1 cellular context compared by ENCODE assay signal in the genomic region with DNA sequence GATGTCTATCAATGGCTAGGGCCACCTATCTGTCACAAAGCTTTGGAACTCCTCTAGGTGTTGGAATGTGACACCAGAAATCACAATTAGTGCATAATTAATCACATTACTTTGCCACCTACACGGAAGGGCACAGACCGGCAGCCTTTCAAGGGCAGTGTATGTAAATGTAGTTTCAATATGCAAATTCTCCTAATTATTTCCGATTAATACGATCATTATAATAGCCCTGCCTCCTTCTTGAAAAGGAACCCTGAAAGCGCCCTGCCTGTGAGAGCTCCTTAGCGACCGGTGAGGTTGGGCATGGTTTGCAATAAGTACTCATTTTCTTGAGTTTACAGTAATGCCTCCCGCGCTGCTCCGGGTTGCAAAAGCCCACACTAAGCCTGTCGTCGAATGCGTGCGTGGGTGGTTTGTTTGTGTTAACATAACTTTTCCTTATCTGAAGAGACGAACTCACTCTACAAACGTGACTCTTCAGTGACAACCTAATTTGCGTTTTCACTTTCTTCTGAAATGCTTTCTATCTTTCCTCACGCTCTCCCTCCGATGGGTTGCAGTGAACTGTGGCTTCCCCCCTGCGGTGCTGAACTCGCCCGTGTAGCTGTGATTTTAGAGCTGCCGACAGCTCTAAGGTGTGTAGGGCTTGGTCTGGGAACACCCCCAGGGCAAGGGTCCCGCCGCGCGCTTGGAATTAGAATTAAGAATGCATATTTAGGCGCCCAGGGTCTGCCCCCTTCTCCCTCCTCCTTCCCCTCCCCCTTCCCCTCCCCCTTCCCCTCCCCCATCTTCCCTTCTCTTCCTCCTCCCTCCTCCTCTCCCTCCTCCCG.
A peak's percentile ranks its signal among the peaks of the same experiment; 100 is the strongest.
TF ChIP-seq lines count a peak whose summit lies in the region.

No MANE protein-coding gene starts in this region.

TF ChIP-seq in K562, 482 proteins besides CTCF, POLR2A, EP300 and RAD21 (continued from another document and continues in another):
- TF ChIP-seq, protein P1, sequence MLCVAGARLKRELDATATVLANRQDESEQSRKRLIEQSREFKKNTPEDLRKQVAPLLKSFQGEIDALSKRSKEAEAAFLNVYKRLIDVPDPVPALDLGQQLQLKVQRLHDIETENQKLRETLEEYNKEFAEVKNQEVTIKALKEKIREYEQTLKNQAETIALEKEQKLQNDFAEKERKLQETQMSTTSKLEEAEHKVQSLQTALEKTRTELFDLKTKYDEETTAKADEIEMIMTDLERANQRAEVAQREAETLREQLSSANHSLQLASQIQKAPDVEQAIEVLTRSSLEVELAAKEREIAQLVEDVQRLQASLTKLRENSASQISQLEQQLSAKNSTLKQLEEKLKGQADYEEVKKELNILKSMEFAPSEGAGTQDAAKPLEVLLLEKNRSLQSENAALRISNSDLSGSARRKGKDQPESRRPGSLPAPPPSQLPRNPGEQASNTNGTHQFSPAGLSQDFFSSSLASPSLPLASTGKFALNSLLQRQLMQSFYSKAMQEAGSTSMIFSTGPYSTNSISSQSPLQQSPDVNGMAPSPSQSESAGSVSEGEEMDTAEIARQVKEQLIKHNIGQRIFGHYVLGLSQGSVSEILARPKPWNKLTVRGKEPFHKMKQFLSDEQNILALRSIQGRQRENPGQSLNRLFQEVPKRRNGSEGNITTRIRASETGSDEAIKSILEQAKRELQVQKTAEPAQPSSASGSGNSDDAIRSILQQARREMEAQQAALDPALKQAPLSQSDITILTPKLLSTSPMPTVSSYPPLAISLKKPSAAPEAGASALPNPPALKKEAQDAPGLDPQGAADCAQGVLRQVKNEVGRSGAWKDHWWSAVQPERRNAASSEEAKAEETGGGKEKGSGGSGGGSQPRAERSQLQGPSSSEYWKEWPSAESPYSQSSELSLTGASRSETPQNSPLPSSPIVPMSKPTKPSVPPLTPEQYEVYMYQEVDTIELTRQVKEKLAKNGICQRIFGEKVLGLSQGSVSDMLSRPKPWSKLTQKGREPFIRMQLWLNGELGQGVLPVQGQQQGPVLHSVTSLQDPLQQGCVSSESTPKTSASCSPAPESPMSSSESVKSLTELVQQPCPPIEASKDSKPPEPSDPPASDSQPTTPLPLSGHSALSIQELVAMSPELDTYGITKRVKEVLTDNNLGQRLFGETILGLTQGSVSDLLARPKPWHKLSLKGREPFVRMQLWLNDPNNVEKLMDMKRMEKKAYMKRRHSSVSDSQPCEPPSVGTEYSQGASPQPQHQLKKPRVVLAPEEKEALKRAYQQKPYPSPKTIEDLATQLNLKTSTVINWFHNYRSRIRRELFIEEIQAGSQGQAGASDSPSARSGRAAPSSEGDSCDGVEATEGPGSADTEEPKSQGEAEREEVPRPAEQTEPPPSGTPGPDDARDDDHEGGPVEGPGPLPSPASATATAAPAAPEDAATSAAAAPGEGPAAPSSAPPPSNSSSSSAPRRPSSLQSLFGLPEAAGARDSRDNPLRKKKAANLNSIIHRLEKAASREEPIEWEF (CRISPR knock-in tag; IDR thresholded peaks at IDR 0.05), result no peak
- TF ChIP-seq, protein P2, sequence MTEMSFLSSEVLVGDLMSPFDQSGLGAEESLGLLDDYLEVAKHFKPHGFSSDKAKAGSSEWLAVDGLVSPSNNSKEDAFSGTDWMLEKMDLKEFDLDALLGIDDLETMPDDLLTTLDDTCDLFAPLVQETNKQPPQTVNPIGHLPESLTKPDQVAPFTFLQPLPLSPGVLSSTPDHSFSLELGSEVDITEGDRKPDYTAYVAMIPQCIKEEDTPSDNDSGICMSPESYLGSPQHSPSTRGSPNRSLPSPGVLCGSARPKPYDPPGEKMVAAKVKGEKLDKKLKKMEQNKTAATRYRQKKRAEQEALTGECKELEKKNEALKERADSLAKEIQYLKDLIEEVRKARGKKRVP (CRISPR knock-in tag; IDR thresholded peaks at IDR 0.05), result no peak
- TF ChIP-seq, protein P3, sequence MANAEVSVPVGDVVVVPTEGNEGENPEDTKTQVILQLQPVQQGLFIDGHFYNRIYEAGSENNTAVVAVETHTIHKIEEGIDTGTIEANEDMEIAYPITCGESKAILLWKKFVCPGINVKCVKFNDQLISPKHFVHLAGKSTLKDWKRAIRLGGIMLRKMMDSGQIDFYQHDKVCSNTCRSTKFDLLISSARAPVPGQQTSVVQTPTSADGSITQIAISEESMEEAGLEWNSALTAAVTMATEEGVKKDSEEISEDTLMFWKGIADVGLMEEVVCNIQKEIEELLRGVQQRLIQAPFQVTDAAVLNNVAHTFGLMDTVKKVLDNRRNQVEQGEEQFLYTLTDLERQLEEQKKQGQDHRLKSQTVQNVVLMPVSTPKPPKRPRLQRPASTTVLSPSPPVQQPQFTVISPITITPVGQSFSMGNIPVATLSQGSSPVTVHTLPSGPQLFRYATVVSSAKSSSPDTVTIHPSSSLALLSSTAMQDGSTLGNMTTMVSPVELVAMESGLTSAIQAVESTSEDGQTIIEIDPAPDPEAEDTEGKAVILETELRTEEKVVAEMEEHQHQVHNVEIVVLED (CRISPR knock-in tag; IDR thresholded peaks at IDR 0.05), result no peak
- TF ChIP-seq RUNX1 (IDR thresholded peaks at IDR 0.05; ENCODE audit: low read depth) (no peak), FOXJ3 (CRISPR knock-in tag; IDR thresholded peaks at IDR 0.05) (no peak), SAFB (IDR thresholded peaks at IDR 0.05; ENCODE audit: borderline replicate concordance, low read depth, low read length) (no peak), ZNF77 (CRISPR knock-in tag; IDR thresholded peaks at IDR 0.05) (no peak), PHTF2 (CRISPR knock-in tag; IDR thresholded peaks at IDR 0.05) (no peak), SLC30A9 (CRISPR knock-in tag; IDR thresholded peaks at IDR 0.05) (no peak), ZNF717 (CRISPR knock-in tag; IDR thresholded peaks at IDR 0.05) (no peak), RNF2 (IDR thresholded peaks at IDR 0.05) (peak; percentile 66; the same call in 1 of the 2 replicates), HNRNPL (IDR thresholded peaks at IDR 0.05; ENCODE audit: low read depth, low read length) (no peak), CBFA2T3 (IDR thresholded peaks at IDR 0.05) (peak; percentile 51), NCOA1 (IDR thresholded peaks at IDR 0.05; ENCODE audit: low read depth) (no peak), NCOR1 (IDR thresholded peaks at IDR 0.05) (peak; percentile 24; the same call in 1 of the 2 replicates)
- TF ChIP-seq, protein P4, sequence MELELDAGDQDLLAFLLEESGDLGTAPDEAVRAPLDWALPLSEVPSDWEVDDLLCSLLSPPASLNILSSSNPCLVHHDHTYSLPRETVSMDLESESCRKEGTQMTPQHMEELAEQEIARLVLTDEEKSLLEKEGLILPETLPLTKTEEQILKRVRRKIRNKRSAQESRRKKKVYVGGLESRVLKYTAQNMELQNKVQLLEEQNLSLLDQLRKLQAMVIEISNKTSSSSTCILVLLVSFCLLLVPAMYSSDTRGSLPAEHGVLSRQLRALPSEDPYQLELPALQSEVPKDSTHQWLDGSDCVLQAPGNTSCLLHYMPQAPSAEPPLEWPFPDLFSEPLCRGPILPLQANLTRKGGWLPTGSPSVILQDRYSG (tag; conservative IDR thresholded peaks at IDR 0.05; ENCODE audit: low read depth), result no peak
- TF ChIP-seq, protein P5, sequence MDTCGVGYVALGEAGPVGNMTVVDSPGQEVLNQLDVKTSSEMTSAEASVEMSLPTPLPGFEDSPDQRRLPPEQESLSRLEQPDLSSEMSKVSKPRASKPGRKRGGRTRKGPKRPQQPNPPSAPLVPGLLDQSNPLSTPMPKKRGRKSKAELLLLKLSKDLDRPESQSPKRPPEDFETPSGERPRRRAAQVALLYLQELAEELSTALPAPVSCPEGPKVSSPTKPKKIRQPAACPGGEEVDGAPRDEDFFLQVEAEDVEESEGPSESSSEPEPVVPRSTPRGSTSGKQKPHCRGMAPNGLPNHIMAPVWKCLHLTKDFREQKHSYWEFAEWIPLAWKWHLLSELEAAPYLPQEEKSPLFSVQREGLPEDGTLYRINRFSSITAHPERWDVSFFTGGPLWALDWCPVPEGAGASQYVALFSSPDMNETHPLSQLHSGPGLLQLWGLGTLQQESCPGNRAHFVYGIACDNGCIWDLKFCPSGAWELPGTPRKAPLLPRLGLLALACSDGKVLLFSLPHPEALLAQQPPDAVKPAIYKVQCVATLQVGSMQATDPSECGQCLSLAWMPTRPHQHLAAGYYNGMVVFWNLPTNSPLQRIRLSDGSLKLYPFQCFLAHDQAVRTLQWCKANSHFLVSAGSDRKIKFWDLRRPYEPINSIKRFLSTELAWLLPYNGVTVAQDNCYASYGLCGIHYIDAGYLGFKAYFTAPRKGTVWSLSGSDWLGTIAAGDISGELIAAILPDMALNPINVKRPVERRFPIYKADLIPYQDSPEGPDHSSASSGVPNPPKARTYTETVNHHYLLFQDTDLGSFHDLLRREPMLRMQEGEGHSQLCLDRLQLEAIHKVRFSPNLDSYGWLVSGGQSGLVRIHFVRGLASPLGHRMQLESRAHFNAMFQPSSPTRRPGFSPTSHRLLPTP (IDR thresholded peaks at IDR 0.05; ENCODE audit: borderline replicate concordance, extremely low read depth, insufficient read length), result no peak
- TF ChIP-seq, protein P6, sequence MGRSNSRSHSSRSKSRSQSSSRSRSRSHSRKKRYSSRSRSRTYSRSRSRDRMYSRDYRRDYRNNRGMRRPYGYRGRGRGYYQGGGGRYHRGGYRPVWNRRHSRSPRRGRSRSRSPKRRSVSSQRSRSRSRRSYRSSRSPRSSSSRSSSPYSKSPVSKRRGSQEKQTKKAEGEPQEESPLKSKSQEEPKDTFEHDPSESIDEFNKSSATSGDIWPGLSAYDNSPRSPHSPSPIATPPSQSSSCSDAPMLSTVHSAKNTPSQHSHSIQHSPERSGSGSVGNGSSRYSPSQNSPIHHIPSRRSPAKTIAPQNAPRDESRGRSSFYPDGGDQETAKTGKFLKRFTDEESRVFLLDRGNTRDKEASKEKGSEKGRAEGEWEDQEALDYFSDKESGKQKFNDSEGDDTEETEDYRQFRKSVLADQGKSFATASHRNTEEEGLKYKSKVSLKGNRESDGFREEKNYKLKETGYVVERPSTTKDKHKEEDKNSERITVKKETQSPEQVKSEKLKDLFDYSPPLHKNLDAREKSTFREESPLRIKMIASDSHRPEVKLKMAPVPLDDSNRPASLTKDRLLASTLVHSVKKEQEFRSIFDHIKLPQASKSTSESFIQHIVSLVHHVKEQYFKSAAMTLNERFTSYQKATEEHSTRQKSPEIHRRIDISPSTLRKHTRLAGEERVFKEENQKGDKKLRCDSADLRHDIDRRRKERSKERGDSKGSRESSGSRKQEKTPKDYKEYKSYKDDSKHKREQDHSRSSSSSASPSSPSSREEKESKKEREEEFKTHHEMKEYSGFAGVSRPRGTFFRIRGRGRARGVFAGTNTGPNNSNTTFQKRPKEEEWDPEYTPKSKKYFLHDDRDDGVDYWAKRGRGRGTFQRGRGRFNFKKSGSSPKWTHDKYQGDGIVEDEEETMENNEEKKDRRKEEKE (IDR thresholded peaks at IDR 0.05; ENCODE audit: borderline replicate concordance in 1 of 2, control insufficient read depth in 1 of 2, low read depth in 2 of 2, low read length in 1 of 2), result no peak
- TF ChIP-seq, protein P7, sequence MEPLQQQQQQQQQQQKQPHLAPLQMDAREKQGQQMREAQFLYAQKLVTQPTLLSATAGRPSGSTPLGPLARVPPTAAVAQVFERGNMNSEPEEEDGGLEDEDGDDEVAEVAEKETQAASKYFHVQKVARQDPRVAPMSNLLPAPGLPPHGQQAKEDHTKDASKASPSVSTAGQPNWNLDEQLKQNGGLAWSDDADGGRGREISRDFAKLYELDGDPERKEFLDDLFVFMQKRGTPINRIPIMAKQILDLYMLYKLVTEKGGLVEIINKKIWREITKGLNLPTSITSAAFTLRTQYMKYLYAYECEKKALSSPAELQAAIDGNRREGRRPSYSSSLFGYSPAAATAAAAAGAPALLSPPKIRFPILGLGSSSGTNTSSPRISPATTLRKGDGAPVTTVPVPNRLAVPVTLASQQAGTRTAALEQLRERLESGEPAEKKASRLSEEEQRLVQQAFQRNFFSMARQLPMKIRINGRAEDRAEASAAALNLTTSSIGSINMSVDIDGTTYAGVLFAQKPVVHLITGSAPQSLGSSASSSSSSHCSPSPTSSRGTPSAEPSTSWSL (CRISPR knock-in tag; IDR thresholded peaks at IDR 0.05; ENCODE audit: borderline replicate concordance), result no peak
- TF ChIP-seq, protein P8, sequence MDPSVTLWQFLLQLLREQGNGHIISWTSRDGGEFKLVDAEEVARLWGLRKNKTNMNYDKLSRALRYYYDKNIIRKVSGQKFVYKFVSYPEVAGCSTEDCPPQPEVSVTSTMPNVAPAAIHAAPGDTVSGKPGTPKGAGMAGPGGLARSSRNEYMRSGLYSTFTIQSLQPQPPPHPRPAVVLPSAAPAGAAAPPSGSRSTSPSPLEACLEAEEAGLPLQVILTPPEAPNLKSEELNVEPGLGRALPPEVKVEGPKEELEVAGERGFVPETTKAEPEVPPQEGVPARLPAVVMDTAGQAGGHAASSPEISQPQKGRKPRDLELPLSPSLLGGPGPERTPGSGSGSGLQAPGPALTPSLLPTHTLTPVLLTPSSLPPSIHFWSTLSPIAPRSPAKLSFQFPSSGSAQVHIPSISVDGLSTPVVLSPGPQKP (CRISPR knock-in tag; IDR thresholded peaks at IDR 0.05), result no peak
- TF ChIP-seq, protein P9, sequence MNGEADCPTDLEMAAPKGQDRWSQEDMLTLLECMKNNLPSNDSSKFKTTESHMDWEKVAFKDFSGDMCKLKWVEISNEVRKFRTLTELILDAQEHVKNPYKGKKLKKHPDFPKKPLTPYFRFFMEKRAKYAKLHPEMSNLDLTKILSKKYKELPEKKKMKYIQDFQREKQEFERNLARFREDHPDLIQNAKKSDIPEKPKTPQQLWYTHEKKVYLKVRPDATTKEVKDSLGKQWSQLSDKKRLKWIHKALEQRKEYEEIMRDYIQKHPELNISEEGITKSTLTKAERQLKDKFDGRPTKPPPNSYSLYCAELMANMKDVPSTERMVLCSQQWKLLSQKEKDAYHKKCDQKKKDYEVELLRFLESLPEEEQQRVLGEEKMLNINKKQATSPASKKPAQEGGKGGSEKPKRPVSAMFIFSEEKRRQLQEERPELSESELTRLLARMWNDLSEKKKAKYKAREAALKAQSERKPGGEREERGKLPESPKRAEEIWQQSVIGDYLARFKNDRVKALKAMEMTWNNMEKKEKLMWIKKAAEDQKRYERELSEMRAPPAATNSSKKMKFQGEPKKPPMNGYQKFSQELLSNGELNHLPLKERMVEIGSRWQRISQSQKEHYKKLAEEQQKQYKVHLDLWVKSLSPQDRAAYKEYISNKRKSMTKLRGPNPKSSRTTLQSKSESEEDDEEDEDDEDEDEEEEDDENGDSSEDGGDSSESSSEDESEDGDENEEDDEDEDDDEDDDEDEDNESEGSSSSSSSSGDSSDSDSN (IDR thresholded peaks at IDR 0.05; ENCODE audit: borderline replicate concordance in 1 of 2, low read depth in 2 of 2, low read length in 2 of 2), result 0 out of 4 replicates have a peak, but pooled peaks of 1 of the 2 experiments have one; percentile 48
- TF ChIP-seq, protein P10, sequence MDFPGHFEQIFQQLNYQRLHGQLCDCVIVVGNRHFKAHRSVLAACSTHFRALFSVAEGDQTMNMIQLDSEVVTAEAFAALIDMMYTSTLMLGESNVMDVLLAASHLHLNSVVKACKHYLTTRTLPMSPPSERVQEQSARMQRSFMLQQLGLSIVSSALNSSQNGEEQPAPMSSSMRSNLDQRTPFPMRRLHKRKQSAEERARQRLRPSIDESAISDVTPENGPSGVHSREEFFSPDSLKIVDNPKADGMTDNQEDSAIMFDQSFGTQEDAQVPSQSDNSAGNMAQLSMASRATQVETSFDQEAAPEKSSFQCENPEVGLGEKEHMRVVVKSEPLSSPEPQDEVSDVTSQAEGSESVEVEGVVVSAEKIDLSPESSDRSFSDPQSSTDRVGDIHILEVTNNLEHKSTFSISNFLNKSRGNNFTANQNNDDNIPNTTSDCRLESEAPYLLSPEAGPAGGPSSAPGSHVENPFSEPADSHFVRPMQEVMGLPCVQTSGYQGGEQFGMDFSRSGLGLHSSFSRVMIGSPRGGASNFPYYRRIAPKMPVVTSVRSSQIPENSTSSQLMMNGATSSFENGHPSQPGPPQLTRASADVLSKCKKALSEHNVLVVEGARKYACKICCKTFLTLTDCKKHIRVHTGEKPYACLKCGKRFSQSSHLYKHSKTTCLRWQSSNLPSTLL (IDR thresholded peaks at IDR 0.05), result no peak
